Comparison of ENCODE assay signal across 2 cellular contexts in genomic region chr9:125842215-125842614, GRCh38.
TF ChIP-seq lines count a peak whose summit lies in the region.

No MANE protein-coding gene starts in this region.

TF ChIP-seq in GM23338, 12 proteins besides CTCF, POLR2A, EP300 and RAD21:
- TF ChIP-seq REST (IDR thresholded peaks at IDR 0.05; ENCODE audit: unreplicated experiment), result no peak
- no peak for TF ChIP-seq EZH2 (IDR thresholded peaks at IDR 0.05; ENCODE audit: low read depth, unreplicated experiment)
- no peak for TF ChIP-seq JUNB (IDR thresholded peaks at IDR 0.05; ENCODE audit: unreplicated experiment)
- TF ChIP-seq STAT1 (IDR thresholded peaks at IDR 0.05; ENCODE audit: unreplicated experiment), result no peak
- no peak for TF ChIP-seq POLR2AphosphoS5 (IDR thresholded peaks at IDR 0.05; ENCODE audit: low read depth)
- no peak for TF ChIP-seq NANOG (IDR thresholded peaks at IDR 0.05; ENCODE audit: borderline replicate concordance)
- no peak for TF ChIP-seq EZH2phosphoT487 (IDR thresholded peaks at IDR 0.05; ENCODE audit: unreplicated experiment)
- no peak for TF ChIP-seq ZNF462 (CRISPR knock-in tag; IDR thresholded peaks at IDR 0.05)
- no peak for TF ChIP-seq ZNF114 (CRISPR knock-in tag; IDR thresholded peaks at IDR 0.05)
- no peak for TF ChIP-seq ETS1 (IDR thresholded peaks at IDR 0.05)
- no peak for TF ChIP-seq ZNF331 (CRISPR knock-in tag; IDR thresholded peaks at IDR 0.05; ENCODE audit: low read depth)

TF ChIP-seq in SK-N-SH, 30 proteins besides CTCF, POLR2A, EP300 and RAD21 (continued from another document):
- TF ChIP-seq PBX3 (IDR thresholded peaks at IDR 0.05) (no peak; the same call in 1 of the 2 replicates), TEAD4 (IDR thresholded peaks at IDR 0.05; ENCODE audit: borderline replicate concordance, insufficient read depth) (no peak), YY1 (IDR thresholded peaks at IDR 0.05; ENCODE audit: low read depth) (no peak), SMC3 (IDR thresholded peaks at IDR 0.05; ENCODE audit: low read depth, low read length) (no peak)
